7 cellular contexts compared by ENCODE assay signal in genomic region chr2:9842487-9843228, GRCh38. TPM values are rescaled to one million over a fixed set of nuclear protein-coding genes. Genes with fewer than 3 reads are reported as not detected.
A peak's percentile ranks its signal among the peaks of the same experiment; 100 is the strongest.
DNase-seq lines count a peak whose midpoint lies in the region; ATAC-seq lines count a peak whose summit lies in the region.

No MANE protein-coding gene starts in this region.

- H3K9me3 Mint-ChIP-seq in IgD-negative memory B cell (no peaks in the 10 kb centered on the region), immature natural killer cell (no peaks in the 10 kb centered on the region)
- no peaks in the 10 kb centered on the region for H3K9me3 Mint-ChIP-seq in activated naive CD8-positive, alpha-beta T cell treated with anti-CD3 and anti-CD28 coated beads, Interleukin-2, amount 10 ng/mL, durations not matched to agents 7 days and 5 days

- peaks cover 7 to 8% of the 10 kb centered on the region in 2 donors for H3K36me3 ChIP-seq in stomach smooth muscle (ENCODE audit: control insufficient read depth in 2 of 2, insufficient read depth in 2 of 2, low read length in 2 of 2)

- no peaks in the 10 kb centered on the region for H3K9me3 ChIP-seq in stomach smooth muscle (ENCODE audit: control insufficient read depth in 2 of 2, low read length in 2 of 2)

- H3K4me3 Mint-ChIP-seq in IgD-negative memory B cell (peak overlapping the region; percentile 92 to 98 (median 96)), immature natural killer cell (peak overlapping the region; percentile 89 to 96 (median 90))
- H3K4me3 Mint-ChIP-seq in activated naive CD8-positive, alpha-beta T cell treated with anti-CD3 and anti-CD28 coated beads, Interleukin-2, amount 10 ng/mL, durations not matched to agents 7 days and 5 days: peak overlapping the region; percentile 88

- H3K4me1 Mint-ChIP-seq in IgD-negative memory B cell (peaks cover 19 to 27% (median 26%) of the 10 kb centered on the region in 3 donors), immature natural killer cell (peaks cover 28 to 49% of the 10 kb centered on the region in 2 donors)
- peaks cover 21% of the 10 kb centered on the region for H3K4me1 Mint-ChIP-seq in activated naive CD8-positive, alpha-beta T cell treated with anti-CD3 and anti-CD28 coated beads, Interleukin-2, amount 10 ng/mL, durations not matched to agents 7 days and 5 days

- ATAC-seq in activated naive CD8-positive, alpha-beta T cell treated with anti-CD3 and anti-CD28 coated beads, Interleukin-2, amount 10 ng/mL, durations not matched to agents 7 days and 5 days (ENCODE audit: low read depth): no peak
- ATAC-seq in HG03521 (IDR thresholded peaks at IDR 0.05; ENCODE audit: unreplicated experiment): no peak

- H3K27me3 ChIP-seq in stomach smooth muscle (ENCODE audit: control insufficient read depth in 1 of 2, insufficient read depth in 2 of 2, low read length in 2 of 2): no peaks in the 10 kb centered on the region

- DNase-seq in activated naive CD8-positive, alpha-beta T cell treated with anti-CD3 and anti-CD28 coated beads, Interleukin-2, amount 10 ng/mL, durations not matched to agents 7 days and 5 days: no peak
- DNase-seq in immature natural killer cell (no peak), NCI-H2081 treated with DMSO at 0.1 percent for 48 hours (lab: John Stamatoyannopoulos, UW) (no peak), SHP77 (lab: John Stamatoyannopoulos, UW) (no peak)

- peak overlapping the region; percentile 72 to 79 for H3K9ac ChIP-seq in stomach smooth muscle (ENCODE audit: low read length in 2 of 2)

- POLR2A ChIA-PET in activated naive CD8-positive, alpha-beta T cell treated with anti-CD3 and anti-CD28 coated beads, Interleukin-2, amount 10 ng/mL, durations not matched to agents 7 days and 5 days (lab: Charles Lee): interaction anchor here (0.8 to 2.1 kb wide), 12 partner anchors 13 to 369 kb away, joined by 3 to 15 read pairs (median 4); partner anchors contain the start of genes ADAM17 and YWHAQ

- peaks cover 7% of the 10 kb centered on the region for H3K4me1 ChIP-seq in stomach smooth muscle (ENCODE audit: control insufficient read depth, insufficient read depth, low read length)

- H3K27ac ChIP-seq in stomach smooth muscle (ENCODE audit: low read length): peak overlapping the region; percentile 68

- H3K27me3 Mint-ChIP-seq in IgD-negative memory B cell (no peaks in the 10 kb centered on the region), immature natural killer cell (ENCODE audit: low read depth in 3 of 3) (peaks cover 7 to 17% (median 8%) of the 10 kb centered on the region in 3 donors)
- no peaks in the 10 kb centered on the region for H3K27me3 Mint-ChIP-seq in activated naive CD8-positive, alpha-beta T cell treated with anti-CD3 and anti-CD28 coated beads, Interleukin-2, amount 10 ng/mL, durations not matched to agents 7 days and 5 days

- H3K36me3 Mint-ChIP-seq in IgD-negative memory B cell: peaks cover 2% of the 10 kb centered on the region
- peaks cover 12% of the 10 kb centered on the region for H3K36me3 Mint-ChIP-seq in activated naive CD8-positive, alpha-beta T cell treated with anti-CD3 and anti-CD28 coated beads, Interleukin-2, amount 10 ng/mL, durations not matched to agents 7 days and 5 days
- peaks cover 0 to 15% (median 3%) of the 10 kb centered on the region in 3 donors for H3K36me3 Mint-ChIP-seq in immature natural killer cell

- peak overlapping the region; percentile 82 to 93 for H3K4me3 ChIP-seq in stomach smooth muscle (ENCODE audit: low read length in 2 of 2)

- peak overlapping the region; percentile 87 to 97 (median 95) for H3K27ac Mint-ChIP-seq in IgD-negative memory B cell
- H3K27ac Mint-ChIP-seq in activated naive CD8-positive, alpha-beta T cell treated with anti-CD3 and anti-CD28 coated beads, Interleukin-2, amount 10 ng/mL, durations not matched to agents 7 days and 5 days: peak overlapping the region; percentile 88
- H3K27ac Mint-ChIP-seq in immature natural killer cell: peak overlapping the region; percentile 87 to 93 (median 91)

RNA-seq across cellular contexts. Expression of gene TAF1B, which starts 0.6 kb away (rescaled TPM):
- 15.7 TPM for polyA plus RNA-seq in IgD-negative memory B cell
- 10 to 100 TPM; 18.8 to 19.0 TPM for total RNA-seq in activated naive CD8-positive, alpha-beta T cell treated with anti-CD3 and anti-CD28 coated beads, Interleukin-2, amount 10 ng/mL, durations not matched to agents 7 days and 5 days
- 10 to 100 TPM in 2 of 3 donors, 1 to 10 TPM in 1; 8.7 to 21.8 (median 10.2) TPM for polyA plus RNA-seq in immature natural killer cell
